In the genomic region with DNA sequence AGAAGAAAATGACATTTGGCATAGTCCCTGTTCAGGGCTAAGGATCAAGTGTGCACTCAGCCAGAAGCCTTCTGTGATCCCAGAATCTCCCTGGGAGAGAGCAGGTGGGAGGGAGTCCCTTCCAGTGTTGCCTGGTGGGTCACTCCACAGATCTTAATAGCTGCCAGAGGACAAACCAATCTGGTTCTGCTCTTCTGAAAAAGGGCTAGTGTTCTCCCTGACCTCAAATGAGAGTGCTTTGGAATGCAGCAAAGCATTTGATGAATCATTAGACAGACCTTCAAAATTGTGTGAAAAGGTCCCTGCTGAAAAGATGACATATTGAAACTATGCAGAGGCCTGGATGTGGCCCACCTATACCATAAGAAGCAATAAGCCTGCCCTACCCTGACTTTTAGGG, we compare ENCODE assay signal across 16 cellular contexts.
DNase-seq lines count a peak whose midpoint lies in the region; ATAC-seq and TF ChIP-seq lines count a peak whose summit lies in the region.
"Had no signal": no experiment of that assay in that cellular context is flagged by ENCODE, and none has a peak within 500 bp of the region (broad histone marks: within the 10 kb centered on the region; RNA-seq: fewer than 3 reads in every experiment).

No MANE protein-coding gene starts in this region.

- H2AK5ac ChIP-seq in mesenchymal stem cell (ENCODE audit: low read length, severe bottlenecking) = no peak overlapping the region

- TF ChIP-seq POLR2A in vagina (IDR thresholded peaks at IDR 0.05) = no peak

- intact Hi-C loops in vagina (cut with DNase I) = no loop called here

- no peak overlapping the region for H3K4ac ChIP-seq in mesenchymal stem cell (ENCODE audit: low read depth in 1 of 2, low read length in 2 of 2)

- H3K4me1 ChIP-seq in mesenchymal stem cell (ENCODE audit: control insufficient read depth, insufficient read depth, low read depth, low read length) (peaks cover 2% of the 10 kb centered on the region), vagina (no peaks in the 10 kb centered on the region), right atrium auricular region (no peaks in the 10 kb centered on the region)
- H3K4me1 ChIP-seq: BLaER1 treated with 17β-estradiol and CSF1 and Interleukin-3, amounts not matched to agents 10 nM and 100 nM had no signal

- H3K4me2 ChIP-seq in mesenchymal stem cell (ENCODE audit: low read length, poor library complexity, severe bottlenecking) = no peak overlapping the region
- H3K4me2 ChIP-seq: BLaER1 treated with 17β-estradiol and CSF1 and Interleukin-3, amounts not matched to agents 10 nM and 100 nM had no signal

- no peak overlapping the region for H3K4me3 ChIP-seq in AG10803 (ENCODE audit: low read length)
- no peak overlapping the region for H3K4me3 ChIP-seq in MG63
- H3K4me3 ChIP-seq in cardiac fibroblast (replicated peaks in 1 of 2; ENCODE audit: low read depth in 2 of 2, low read length in 2 of 2) = no peak overlapping the region
- peak overlapping the region in 1 of 2 experiments; percentile 10 for H3K4me3 ChIP-seq in mesenchymal stem cell (ENCODE audit: insufficient read depth in 1 of 2, low read depth in 1 of 2, low read length in 2 of 2)
- H3K4me3 ChIP-seq in vagina = no peak overlapping the region
- H3K4me3 ChIP-seq in right atrium auricular region = no peak overlapping the region
- H3K4me3 ChIP-seq: BLaER1 treated with 17β-estradiol and CSF1 and Interleukin-3, amounts not matched to agents 10 nM and 100 nM had no signal

- no peak overlapping the region for H3K27ac Mint-ChIP-seq in activated T-cell treated with anti-CD3 and anti-CD28 coated beads, Interleukin-2, amount 50 U/mL, for 72 hours
- H3K27ac Mint-ChIP-seq: activated CD4-positive, alpha-beta memory T cell treated with anti-CD3 and anti-CD28 coated beads, Interleukin-2, amount 10 ng/mL, durations not matched to agents 7 days and 5 days; activated naive CD8-positive, alpha-beta T cell treated with anti-CD3 and anti-CD28 coated beads, Interleukin-2, amount 10 ng/mL, durations not matched to agents 7 days and 5 days had no signal

- H3K36me3 ChIP-seq in MG63 (no peaks in the 10 kb centered on the region), mesenchymal stem cell (ENCODE audit: control insufficient read depth in 1 of 2, insufficient read depth in 2 of 2, low read depth in 1 of 2, low read length in 2 of 2) (no peaks in the 10 kb centered on the region), vagina (no peaks in the 10 kb centered on the region), right atrium auricular region (no peaks in the 10 kb centered on the region)
- H3K36me3 ChIP-seq: BLaER1 treated with 17β-estradiol and CSF1 and Interleukin-3, amounts not matched to agents 10 nM and 100 nM had no signal

- no peak overlapping the region for H3K4me3 Mint-ChIP-seq in activated T-cell treated with anti-CD3 and anti-CD28 coated beads, Interleukin-2, amount 50 U/mL, for 72 hours
- H3K4me3 Mint-ChIP-seq: activated CD4-positive, alpha-beta memory T cell treated with anti-CD3 and anti-CD28 coated beads, Interleukin-2, amount 10 ng/mL, durations not matched to agents 7 days and 5 days; activated naive CD8-positive, alpha-beta T cell treated with anti-CD3 and anti-CD28 coated beads, Interleukin-2, amount 10 ng/mL, durations not matched to agents 7 days and 5 days; neural crest cell had no signal

- H3K27me3 ChIP-seq in MG63 (no peaks in the 10 kb centered on the region), mesenchymal stem cell (ENCODE audit: control insufficient read depth in 1 of 2, insufficient read depth in 1 of 2, low read length in 2 of 2) (no peaks in the 10 kb centered on the region), vagina (no peaks in the 10 kb centered on the region), right atrium auricular region (no peaks in the 10 kb centered on the region)
- H3K27me3 ChIP-seq: BLaER1 treated with 17β-estradiol and CSF1 and Interleukin-3, amounts not matched to agents 10 nM and 100 nM had no signal

- H3K36me3 Mint-ChIP-seq in activated T-cell treated with anti-CD3 and anti-CD28 coated beads, Interleukin-2, amount 50 U/mL, for 72 hours (ENCODE audit: insufficient read depth in 2 of 2) = no peaks in the 10 kb centered on the region
- H3K36me3 Mint-ChIP-seq: activated naive CD8-positive, alpha-beta T cell treated with anti-CD3 and anti-CD28 coated beads, Interleukin-2, amount 10 ng/mL, durations not matched to agents 7 days and 5 days had no signal

- no peaks in the 10 kb centered on the region for H3K9me3 ChIP-seq in MG63
- H3K9me3 ChIP-seq in mesenchymal stem cell (ENCODE audit: control insufficient read depth, low read length) = no peaks in the 10 kb centered on the region
- H3K9me3 ChIP-seq in vagina = no peaks in the 10 kb centered on the region
- no peaks in the 10 kb centered on the region for H3K9me3 ChIP-seq in right atrium auricular region

- no peak overlapping the region for H4K91ac ChIP-seq in mesenchymal stem cell (ENCODE audit: low read length)

- H2BK120ac ChIP-seq in mesenchymal stem cell (ENCODE audit: low read depth, low read length) = no peak overlapping the region

- H3K18ac ChIP-seq in mesenchymal stem cell (ENCODE audit: low read depth in 1 of 2, low read length in 2 of 2) = no peak overlapping the region

- H3K79me1 ChIP-seq in mesenchymal stem cell (replicated peaks; ENCODE audit: low read length, poor library complexity, severe bottlenecking) = no peaks in the 10 kb centered on the region

- H4K8ac ChIP-seq in mesenchymal stem cell (ENCODE audit: low read length) = no peak overlapping the region

- peak overlapping the region; percentile 27 for H3K9ac ChIP-seq in mesenchymal stem cell (ENCODE audit: low read length)
- H3K9ac ChIP-seq: BLaER1 treated with 17β-estradiol and CSF1 and Interleukin-3, amounts not matched to agents 10 nM and 100 nM had no signal

- no peaks in the 10 kb centered on the region for H3K4me1 Mint-ChIP-seq in activated T-cell treated with anti-CD3 and anti-CD28 coated beads, Interleukin-2, amount 50 U/mL, for 72 hours (ENCODE audit: low read depth)
- H3K4me1 Mint-ChIP-seq: activated CD4-positive, alpha-beta memory T cell treated with anti-CD3 and anti-CD28 coated beads, Interleukin-2, amount 10 ng/mL, durations not matched to agents 7 days and 5 days; activated naive CD8-positive, alpha-beta T cell treated with anti-CD3 and anti-CD28 coated beads, Interleukin-2, amount 10 ng/mL, durations not matched to agents 7 days and 5 days had no signal

- H2BK12ac ChIP-seq in mesenchymal stem cell (ENCODE audit: low read length in 2 of 2) = no peak overlapping the region

- no peaks in the 10 kb centered on the region for H3K27me3 Mint-ChIP-seq in activated T-cell treated with anti-CD3 and anti-CD28 coated beads, Interleukin-2, amount 50 U/mL, for 72 hours (ENCODE audit: low read depth)
- H3K27me3 Mint-ChIP-seq: activated CD4-positive, alpha-beta memory T cell treated with anti-CD3 and anti-CD28 coated beads, Interleukin-2, amount 10 ng/mL, durations not matched to agents 7 days and 5 days; activated naive CD8-positive, alpha-beta T cell treated with anti-CD3 and anti-CD28 coated beads, Interleukin-2, amount 10 ng/mL, durations not matched to agents 7 days and 5 days had no signal

- peak; percentile 85 for DNase-seq in AG10803 (ENCODE audit: low read depth)
- peak; percentile 3 for DNase-seq in MG63
- DNase-seq in cardiac fibroblast (ENCODE audit: low read depth in 2 of 2) = peak; percentile 4 to 48
- DNase-seq in mesenchymal stem cell = peak; percentile 57
- no peak for DNase-seq in vagina (ENCODE audit: extremely low spot score in 2 of 2)
- DNase-seq in activated T-cell treated with anti-CD3 and anti-CD28 coated beads, Interleukin-2, amount 50 U/mL, for 72 hours = no peak
- DNase-seq in stimulated activated CD4-positive, alpha-beta T cell treated with anti-CD3 and anti-CD28 coated beads, Interleukin-4, amount 100 ng/mL, for 24 hours = no peak
- DNase-seq in right atrium auricular region (ENCODE audit: low spot score) = no peak
- DNase-seq: activated CD4-positive, alpha-beta memory T cell treated with anti-CD3 and anti-CD28 coated beads, Interleukin-2, amount 10 ng/mL, durations not matched to agents 7 days and 5 days; activated naive CD8-positive, alpha-beta T cell treated with anti-CD3 and anti-CD28 coated beads, Interleukin-2, amount 10 ng/mL, durations not matched to agents 7 days and 5 days; H7; NCI-H526 treated with DMSO at 0.1 percent for 48 hours; stimulated activated CD4-positive, alpha-beta T cell treated with anti-CD3 and anti-CD28 coated beads, Interleukin-2, amount 100 ng/mL, for 48 hours had no signal

- peak overlapping the region; percentile 71 for H3K27ac ChIP-seq in mesenchymal stem cell (ENCODE audit: low read length, poor library complexity, severe bottlenecking)
- no peak overlapping the region for H3K27ac ChIP-seq in vagina
- no peak overlapping the region for H3K27ac ChIP-seq in right atrium auricular region
- H3K27ac ChIP-seq: BLaER1 treated with 17β-estradiol and CSF1 and Interleukin-3, amounts not matched to agents 10 nM and 100 nM; epithelial cell of prostate had no signal

- ATAC-seq in activated T-cell treated with anti-CD3 and anti-CD28 coated beads, Interleukin-2, amount 50 U/mL, for 72 hours (replicated peaks in 1 of 2) = no peak

- H3K9me3 Mint-ChIP-seq in activated T-cell treated with anti-CD3 and anti-CD28 coated beads, Interleukin-2, amount 50 U/mL, for 72 hours = no peaks in the 10 kb centered on the region

- H2BK15ac ChIP-seq in mesenchymal stem cell (ENCODE audit: low read depth, poor library complexity, severe bottlenecking) = no peak overlapping the region

- H2BK5ac ChIP-seq in mesenchymal stem cell (ENCODE audit: low read depth, low read length, poor library complexity, severe bottlenecking) = no peak overlapping the region

- no peak overlapping the region for H2AFZ ChIP-seq in mesenchymal stem cell (ENCODE audit: low read depth, low read length)

- TF ChIP-seq CTCF in AG10803 (conservative IDR thresholded peaks at IDR 0.05; ENCODE audit: low read length) (no peak), cardiac fibroblast (IDR thresholded peaks at IDR 0.05; ENCODE audit: low read depth, low read length) (no peak), vagina (IDR thresholded peaks at IDR 0.05) (no peak), right atrium auricular region (IDR thresholded peaks at IDR 0.05) (no peak)

- H3K14ac ChIP-seq in mesenchymal stem cell (ENCODE audit: low read length in 2 of 2) = no peak overlapping the region

- H3K23ac ChIP-seq in mesenchymal stem cell (ENCODE audit: low read length in 2 of 2) = no peak overlapping the region

Comparison
In these comparisons a context has a peak if more than half of its experiments do, and no peak if none do; other contexts are left out.
1. DNase-seq: peak in AG10803 (single experiment), MG63 (single experiment), cardiac fibroblast (2 of 2) and mesenchymal stem cell (single experiment); none in vagina (0 of 2), activated T-cell treated with anti-CD3 and anti-CD28 coated beads, Interleukin-2, amount 50 U/mL, for 72 hours (0 of 2), stimulated activated CD4-positive, alpha-beta T cell treated with anti-CD3 and anti-CD28 coated beads, Interleukin-4, amount 100 ng/mL, for 24 hours (single experiment) and right atrium auricular region (single experiment).